ENCODE assay signal across 1 cellular context in genomic region chr2:36889782-36890181, GRCh38.
TF ChIP-seq lines count a peak whose summit lies in the region.

No MANE protein-coding gene starts in this region.

TF ChIP-seq in IMR-90, 13 proteins besides CTCF, POLR2A, EP300 and RAD21:
- TF ChIP-seq ELK1 (IDR thresholded peaks at IDR 0.05; ENCODE audit: borderline replicate concordance, low read depth, low read length) (no peak), CEBPB (IDR thresholded peaks at IDR 0.05; ENCODE audit: low read depth, low read length) (peak; percentile 93), USF2 (IDR thresholded peaks at IDR 0.05; ENCODE audit: low read depth, low read length) (no peak; the same call in 1 of the 2 replicates), MAZ (IDR thresholded peaks at IDR 0.05; ENCODE audit: borderline replicate concordance, low read depth, low read length) (no peak), RFX5 (IDR thresholded peaks at IDR 0.05; ENCODE audit: low read depth, low read length) (peak; percentile 56; the same call in 1 of the 2 replicates), SMC3 (IDR thresholded peaks at IDR 0.05; ENCODE audit: low read depth, low read length) (no peak), CHD1 (IDR thresholded peaks at IDR 0.05; ENCODE audit: low read depth, low read length) (no peak), BHLHE40 (IDR thresholded peaks at IDR 0.05; ENCODE audit: low read depth, low read length) (peak; percentile 85), FOS (IDR thresholded peaks at IDR 0.05; ENCODE audit: low read depth, low read length) (peak; percentile 100), RCOR1 (IDR thresholded peaks at IDR 0.05; ENCODE audit: insufficient replicate concordance, low read length) (peak; percentile 58), NFE2L2 (IDR thresholded peaks at IDR 0.05; ENCODE audit: low read depth, low read length) (no peak), MAFK (IDR thresholded peaks at IDR 0.05; ENCODE audit: low read depth, low read length) (peak; percentile 10; the same call in 1 of the 2 replicates), MXI1 (IDR thresholded peaks at IDR 0.05; ENCODE audit: borderline replicate concordance, low read depth, low read length) (peak; percentile 43; the same call in 1 of the 2 replicates)
